In the genomic region with DNA sequence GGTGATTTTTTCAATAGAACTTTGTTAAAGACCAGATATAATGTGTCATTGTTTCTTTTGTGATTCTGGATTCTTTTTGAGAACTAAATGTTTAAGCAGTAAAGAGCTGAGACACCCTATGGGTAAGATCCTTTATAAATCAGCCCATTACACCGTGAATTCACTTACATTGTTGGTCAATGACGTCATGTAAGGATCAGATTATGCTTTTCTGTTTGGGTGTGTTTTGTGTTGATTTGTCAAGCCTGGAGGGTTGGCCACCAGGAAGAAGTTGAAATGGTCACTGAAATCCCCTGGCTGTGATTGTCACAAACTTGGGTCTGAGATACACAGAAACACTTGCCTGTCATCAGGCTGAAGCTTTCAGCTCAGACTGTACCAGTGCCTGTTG, we compare ENCODE assay signal across 11 cellular contexts. TPM values are rescaled to one million over a fixed set of nuclear protein-coding genes. Genes with fewer than 3 reads are reported as not detected.
A peak's percentile ranks its signal among the peaks of the same experiment; 100 is the strongest.
DNase-seq lines count a peak whose midpoint lies in the region; ATAC-seq and TF ChIP-seq lines count a peak whose summit lies in the region.
"Had no signal": no experiment of that assay in that cellular context is flagged by ENCODE, and none has a peak within 500 bp of the region (broad histone marks: within the 10 kb centered on the region; RNA-seq: fewer than 3 reads in every experiment).

No MANE protein-coding gene starts in this region.

- H3K27ac ChIP-seq in mesenchymal stem cell (ENCODE audit: low read length, poor library complexity, severe bottlenecking) (peak overlapping the region; percentile 86), vagina (peak overlapping the region; percentile 62)

- no peak overlapping the region for H3K18ac ChIP-seq in mesenchymal stem cell (ENCODE audit: low read depth in 1 of 2, low read length in 2 of 2)

- H3K36me3 ChIP-seq in mesenchymal stem cell (ENCODE audit: control insufficient read depth in 1 of 2, insufficient read depth in 2 of 2, low read depth in 1 of 2, low read length in 2 of 2) (no peaks in the 10 kb centered on the region), vagina (no peaks in the 10 kb centered on the region)

- H2BK15ac ChIP-seq in mesenchymal stem cell (ENCODE audit: low read depth, poor library complexity, severe bottlenecking), result no peak overlapping the region

- H3K27me3 ChIP-seq in mesenchymal stem cell (ENCODE audit: control insufficient read depth in 1 of 2, insufficient read depth in 1 of 2, low read length in 2 of 2) (no peaks in the 10 kb centered on the region), vagina (no peaks in the 10 kb centered on the region)

- no peak overlapping the region for H2BK120ac ChIP-seq in mesenchymal stem cell (ENCODE audit: low read depth, low read length)

- no peak overlapping the region for H3K4me3 ChIP-seq in mesenchymal stem cell (ENCODE audit: insufficient read depth in 1 of 2, low read depth in 1 of 2, low read length in 2 of 2)
- no peak overlapping the region for H3K4me3 ChIP-seq in vagina
- H3K4me3 ChIP-seq: mucosa of descending colon had no signal

- H3K27ac Mint-ChIP-seq in activated T-helper 17 cell treated with anti-CD3 and anti-CD28 coated beads, Interleukin-2, amount 50 U/mL, for 72 hours, result no peak overlapping the region

- peak overlapping the region in 1 of 2 experiments; percentile 32 for H2BK12ac ChIP-seq in mesenchymal stem cell (ENCODE audit: low read length in 2 of 2)

- no peak overlapping the region for H3K14ac ChIP-seq in mesenchymal stem cell (ENCODE audit: low read length in 2 of 2)

- ATAC-seq in Right ventricle myocardium inferior, result peak; percentile 28
- no peak for ATAC-seq in activated T-helper 17 cell treated with anti-CD3 and anti-CD28 coated beads, Interleukin-2, amount 50 U/mL, for 72 hours (replicated peaks)
- ATAC-seq in HG03565 (IDR thresholded peaks at IDR 0.05; ENCODE audit: unreplicated experiment), result no peak
- ATAC-seq: mucosa of descending colon had no signal

- no peak overlapping the region for H3K4ac ChIP-seq in mesenchymal stem cell (ENCODE audit: low read depth in 1 of 2, low read length in 2 of 2)

- 41% methylated on average over 2 of the region's 2 CpGs for WGBS in mesenchymal stem cell

- intact Hi-C loops in Right ventricle myocardium inferior (cut with DNase I) (no loop called here), cardiac septum (cut with DNase I) (no loop called here), vagina (cut with DNase I) (no loop called here)

- H3K9me3 Mint-ChIP-seq in activated T-helper 17 cell treated with anti-CD3 and anti-CD28 coated beads, Interleukin-2, amount 50 U/mL, for 72 hours, result no peaks in the 10 kb centered on the region

- H3K4me2 ChIP-seq in mesenchymal stem cell (ENCODE audit: low read length, poor library complexity, severe bottlenecking), result no peak overlapping the region

- H3K36me3 Mint-ChIP-seq in activated T-helper 17 cell treated with anti-CD3 and anti-CD28 coated beads, Interleukin-2, amount 50 U/mL, for 72 hours (ENCODE audit: low read depth), result no peaks in the 10 kb centered on the region

- no peak for TF ChIP-seq POLR2A in vagina (IDR thresholded peaks at IDR 0.05)

- no peak overlapping the region for H2AFZ ChIP-seq in mesenchymal stem cell (ENCODE audit: low read depth, low read length)

- no peak overlapping the region for H2BK5ac ChIP-seq in mesenchymal stem cell (ENCODE audit: low read depth, low read length, poor library complexity, severe bottlenecking)

- no peaks in the 10 kb centered on the region for H3K27me3 Mint-ChIP-seq in activated T-helper 17 cell treated with anti-CD3 and anti-CD28 coated beads, Interleukin-2, amount 50 U/mL, for 72 hours

- H4K91ac ChIP-seq in mesenchymal stem cell (ENCODE audit: low read length), result no peak overlapping the region

- H3K4me1 ChIP-seq in mesenchymal stem cell (ENCODE audit: control insufficient read depth, insufficient read depth, low read depth, low read length) (peaks cover 6% of the 10 kb centered on the region), vagina (no peaks in the 10 kb centered on the region)

- no peaks in the 10 kb centered on the region for H3K4me1 Mint-ChIP-seq in activated T-helper 17 cell treated with anti-CD3 and anti-CD28 coated beads, Interleukin-2, amount 50 U/mL, for 72 hours

- no peak overlapping the region for H3K9ac ChIP-seq in mesenchymal stem cell (ENCODE audit: low read length)

- no peak overlapping the region for H3K23ac ChIP-seq in mesenchymal stem cell (ENCODE audit: low read length in 2 of 2)

- H4K8ac ChIP-seq in mesenchymal stem cell (ENCODE audit: low read length), result no peak overlapping the region

- H3K79me1 ChIP-seq in mesenchymal stem cell (replicated peaks; ENCODE audit: low read length, poor library complexity, severe bottlenecking), result no peaks in the 10 kb centered on the region

- no peak for TF ChIP-seq CTCF in vagina (IDR thresholded peaks at IDR 0.05)

- no peak overlapping the region for H2AK5ac ChIP-seq in mesenchymal stem cell (ENCODE audit: low read length, severe bottlenecking)

- DNase-seq in Right ventricle myocardium inferior (ENCODE audit: missing footprints), result no peak
- no peak for DNase-seq in cardiac septum (ENCODE audit: low spot score)
- DNase-seq in dedifferentiated amniotic fluid mesenchymal stem cell (ENCODE audit: extremely low spot score), result peak; percentile 57
- DNase-seq in mesenchymal stem cell, result peak; percentile 47
- no peak for DNase-seq in vagina (ENCODE audit: extremely low spot score in 2 of 2)
- no peak for DNase-seq in UCSD-AML1 (lab: John Stamatoyannopoulos, UW; ENCODE audit: unreplicated experiment)
- DNase-seq: activated CD4-positive, alpha-beta T cell treated with anti-CD3 and anti-CD28 coated beads, Interleukin-2, amount 50 U/mL, for 4 hours; mucosa of descending colon; NCI-H2227 treated with DMSO at 0.1 percent for 48 hours had no signal

- H3K9me3 ChIP-seq in mesenchymal stem cell (ENCODE audit: control insufficient read depth, low read length) (no peaks in the 10 kb centered on the region), vagina (no peaks in the 10 kb centered on the region)
- H3K9me3 ChIP-seq: mucosa of descending colon had no signal

- H3K4me3 Mint-ChIP-seq in activated T-helper 17 cell treated with anti-CD3 and anti-CD28 coated beads, Interleukin-2, amount 50 U/mL, for 72 hours, result no peak overlapping the region

RNA-seq across cellular contexts. Expression of a gene that starts 7.0 kb away (rescaled TPM):
- total RNA-seq in Right ventricle myocardium inferior (not detected), cardiac septum (0.16 TPM), vagina (not detected)
- 0.15 TPM for polyA plus RNA-seq in mesenchymal stem cell (2013, experiment 1 of 2)
- polyA plus RNA-seq in mesenchymal stem cell (2013, experiment 2 of 2), result 0.11 TPM
- not detected for total RNA-seq in activated T-helper 17 cell treated with anti-CD3 and anti-CD28 coated beads, Interleukin-2, amount 50 U/mL, for 72 hours

Comparison
In these comparisons a context has a peak if more than half of its experiments do, and no peak if none do; other contexts are left out.
1. DNase-seq: peak in dedifferentiated amniotic fluid mesenchymal stem cell (single experiment) and mesenchymal stem cell (single experiment); none in Right ventricle myocardium inferior (single experiment), cardiac septum (single experiment), vagina (0 of 2) and UCSD-AML1 (single experiment).